ENCODE assay signal across 9 cellular contexts in the genomic region with DNA sequence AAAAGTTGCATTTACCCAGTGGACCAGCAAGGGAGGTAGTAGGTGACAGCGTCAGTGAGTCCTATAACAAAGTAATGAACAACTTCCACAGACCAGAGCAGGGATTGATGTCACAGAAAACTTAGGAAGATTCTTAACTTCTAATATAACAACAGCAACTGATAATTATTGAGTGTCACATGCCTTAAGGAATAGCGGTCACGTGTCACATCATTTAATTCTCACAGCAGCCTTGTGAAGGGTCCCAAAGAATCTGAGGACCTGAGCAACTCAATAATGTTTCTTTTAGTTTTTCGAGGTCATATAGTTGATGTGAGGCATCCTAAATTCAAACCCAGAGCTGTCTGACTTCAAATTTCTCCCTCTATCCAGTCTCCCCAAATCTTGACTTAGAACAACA.
"Had no signal": no experiment of that assay in that cellular context is flagged by ENCODE, and none has a peak within 500 bp of the region (broad histone marks: within the 10 kb centered on the region; RNA-seq: fewer than 3 reads in every experiment).

No MANE protein-coding gene starts in this region.

- H3K4me3 ChIP-seq: GM23248, HAP-1, K562 had no signal

- H3K9me3 ChIP-seq: HAP-1 had no signal

- H3K36me3 ChIP-seq: HAP-1 had no signal

- ATAC-seq: HCT116, K562 had no signal

- H3K27ac ChIP-seq: GM23248, HL-60 had no signal

- DNase-seq: GM23248, GOT3, H7, IMR-90, KG1 had no signal

- FAIRE-seq: K562 had no signal

- H2AFZ ChIP-seq: GM23248 had no signal

- H3K4me1 ChIP-seq: HAP-1 had no signal

- H3K9ac ChIP-seq: GM23248 had no signal
